Comparison of ENCODE assay signal across 8 cellular contexts in genomic region chr3:59809750-59810444, GRCh38.
DNase-seq lines count a peak whose midpoint lies in the region; ATAC-seq, FAIRE-seq and TF ChIP-seq lines count a peak whose summit lies in the region.

No MANE protein-coding gene starts in this region.

- H2AK5ac ChIP-seq in IMR-90 (ENCODE audit: low read depth, low read length), result peak overlapping the region; percentile 89

- H3K14ac ChIP-seq in IMR-90 (replicated peaks; ENCODE audit: low read depth, low read length), result peak overlapping the region; percentile 98

- no TSS peak for BruUV-seq in IMR-90 (replicated peaks; lab: Mats Ljungman, UMichigan)

- H3K36me3 ChIP-seq in IMR-90 (ENCODE audit: control insufficient read depth, insufficient read depth, low read length), result no peaks in the 10 kb centered on the region
- H3K36me3 ChIP-seq in body of pancreas (replicated peaks in 1 of 2; ENCODE audit: insufficient read depth in 1 of 2, low read depth in 2 of 2), result no peaks in the 10 kb centered on the region

- peak overlapping the region; percentile 93 for H2BK5ac ChIP-seq in IMR-90 (ENCODE audit: low read depth, low read length, poor library complexity, severe bottlenecking)

- H3K27ac ChIP-seq in IMR-90 (ENCODE audit: insufficient read depth, low read length), result peak overlapping the region; percentile 71
- H3K27ac ChIP-seq in body of pancreas, result no peak overlapping the region

- H3K4me2 ChIP-seq in IMR-90 (ENCODE audit: low read depth, low read length), result no peak overlapping the region

- H3K23ac ChIP-seq in IMR-90 (ENCODE audit: low read depth, low read length), result peak overlapping the region; percentile 48; the same call in 1 of the 2 replicates

- peak overlapping the region; percentile 41 to 88 for H4K8ac ChIP-seq in IMR-90 (ENCODE audit: low read depth in 2 of 2, low read length in 2 of 2)

- H3K4ac ChIP-seq in IMR-90 (ENCODE audit: low read depth, low read length), result peak overlapping the region; percentile 99

- H3K56ac ChIP-seq in IMR-90 (ENCODE audit: extremely low read depth, insufficient read depth, low read length), result peak overlapping the region; percentile 64

- in situ Hi-C loops in IMR-90 (cut with MboI; ENCODE audit: low sequenced_read_pairs), result loop anchor here (25.0 kb wide), 2 partner anchors 823 to 1173 kb away; no protein-coding TSS in a partner anchor

- FAIRE-seq in D721Med (lab: Jason Lieb, UNC), result no peak

- peak overlapping the region; percentile 76 for H2AFZ ChIP-seq in IMR-90 (replicated peaks; ENCODE audit: low read length, poor library complexity)

- TF ChIP-seq POLR2A in IMR-90 (IDR thresholded peaks at IDR 0.05; ENCODE audit: low read depth, low read length) (no peak), body of pancreas (IDR thresholded peaks at IDR 0.05) (no peak)

- POLR2A ChIA-PET in IMR-90 (lab: Charles Lee; ENCODE audit: unreplicated experiment), result no interaction called here

- peak overlapping the region; percentile 74 for H2AK9ac ChIP-seq in IMR-90 (replicated peaks; ENCODE audit: low read depth, low read length, poor library complexity)

- H3K9me3 ChIP-seq in IMR-90 (ENCODE audit: control insufficient read depth, insufficient read depth, low read length), result no peaks in the 10 kb centered on the region
- no peaks in the 10 kb centered on the region for H3K9me3 ChIP-seq in body of pancreas

- TF ChIP-seq CTCF in D721Med (IDR thresholded peaks at IDR 0.05; ENCODE audit: insufficient read depth, missing control alignments) (peak; percentile 55), IMR-90 (conservative IDR thresholded peaks at IDR 0.05; ENCODE audit: low read depth, low read length) (peak; percentile 47), body of pancreas (IDR thresholded peaks at IDR 0.05) (peak in 5 of 7 experiments; percentile 10 to 39 (median 35))

- H4K91ac ChIP-seq in IMR-90 (ENCODE audit: insufficient read depth, low read depth, low read length), result peak overlapping the region; percentile 97

- dilution Hi-C loops in IMR-90 (cut with HindIII; ENCODE audit: low sequenced_read_pairs, unreplicated experiment), result no loop called here

- intact Hi-C loops in IMR-90 (cut with micrococcal nuclease) (loop anchor here (1.0 to 5.0 kb wide), 3 partner anchors 178 to 598 kb away; no protein-coding TSS in a partner anchor), body of pancreas (cut with DNase I) (no loop called here)

- no peak overlapping the region; the same call in 1 of the 2 replicates for H3K9ac ChIP-seq in IMR-90 (ENCODE audit: low read depth, low read length)

- peak overlapping the region; percentile 100 for H2BK20ac ChIP-seq in IMR-90 (ENCODE audit: low read depth, low read length)

- H2BK120ac ChIP-seq in IMR-90 (ENCODE audit: low read depth, low read length), result peak overlapping the region; percentile 100

- no peak overlapping the region for H3K4me3 ChIP-seq in IMR-90 (ENCODE audit: insufficient read depth, low read depth, low read length)
- no peak overlapping the region for H3K4me3 ChIP-seq in body of pancreas

- H4K20me1 ChIP-seq in IMR-90 (ENCODE audit: insufficient read depth, low read length), result no peaks in the 10 kb centered on the region

- H3K9me1 ChIP-seq in IMR-90 (ENCODE audit: insufficient read depth, low read length), result peaks cover 11% of the 10 kb centered on the region

- H3K18ac ChIP-seq in IMR-90 (ENCODE audit: low read depth, low read length), result peak overlapping the region; percentile 83

- H3K27me3 ChIP-seq in IMR-90 (ENCODE audit: control insufficient read depth, insufficient read depth, low read length), result no peaks in the 10 kb centered on the region
- H3K27me3 ChIP-seq in body of pancreas, result no peaks in the 10 kb centered on the region

- peak overlapping the region; percentile 85 for H4K5ac ChIP-seq in IMR-90 (ENCODE audit: low read depth, low read length)

- H3K4me1 ChIP-seq in IMR-90 (ENCODE audit: control insufficient read depth, insufficient read depth, low read length) (peaks cover 10% of the 10 kb centered on the region), body of pancreas (no peaks in the 10 kb centered on the region)

- no peaks in the 10 kb centered on the region for H3K79me1 ChIP-seq in IMR-90 (ENCODE audit: low read depth in 1 of 2, low read length in 2 of 2)

- H2BK15ac ChIP-seq in IMR-90 (ENCODE audit: low read depth, low read length), result peak overlapping the region; percentile 90

- ATAC-seq in IMR-90 (ENCODE audit: low read depth), result peak; percentile 33; the same call in 1 of the 2 replicates
- ATAC-seq in body of pancreas, result no peak

- no CpG with 5 or more reads among the region's 8 CpGs for WGBS in IMR-90 (ENCODE audit: extremely low coverage in 2 of 2, insufficient read length in 1 of 2), 2 experiments
- 73 to 81% methylated on average over 8 of the region's 8 CpGs for WGBS in body of pancreas, 2 donors

- CTCF ChIA-PET in IMR-90 (lab: Yijun Ruan, JAX), result interaction anchor here (0.7 to 1.4 kb wide), 9 partner anchors 10 to 599 kb away, joined by 3 to 4 read pairs (median 3); no protein-coding TSS in a partner anchor

- peak; percentile 47 for TF ChIP-seq RAD21 in IMR-90 (IDR thresholded peaks at IDR 0.05; ENCODE audit: low read length)

- DNase-seq in D721Med (ENCODE audit: insufficient read length, low spot score), result no peak
- peak; percentile 57 for DNase-seq in IMR-90
- peak in 1 of 4 donors; percentile 3 for DNase-seq in body of pancreas
- DNase-seq in midbrain (lab: John Stamatoyannopoulos, UW), result peak; percentile 29
- DNase-seq in occipital lobe (lab: John Stamatoyannopoulos, UW), result no peak
- no peak for DNase-seq in GF-D8 (lab: John Stamatoyannopoulos, UW)
- DNase-seq in T-helper 9 cell, result no peak
- no peak for DNase-seq in COR-L47 (lab: John Stamatoyannopoulos, UW)

TF ChIP-seq in IMR-90, 13 proteins besides CTCF, POLR2A, EP300 and RAD21:
- TF ChIP-seq ELK1 (IDR thresholded peaks at IDR 0.05; ENCODE audit: borderline replicate concordance, low read depth, low read length), result no peak
- peak; percentile 46 for TF ChIP-seq SMC3 (IDR thresholded peaks at IDR 0.05; ENCODE audit: low read depth, low read length)

Comparison
In these comparisons a context has a peak if more than half of its experiments do, and no peak if none do; other contexts are left out.
1. DNase-seq: peak in IMR-90 (single experiment) and midbrain (single experiment); none in D721Med (single experiment), occipital lobe (single experiment), GF-D8 (single experiment), T-helper 9 cell (single experiment) and COR-L47 (single experiment).
2. Peak in every context shown above with its lines, with median percentiles within 50 percentile points of each other: CTCF ChIP-seq.